In genomic region chr9:15333376-15333881, GRCh38 we compare ENCODE assay signal across 1 cellular context.
A peak's percentile ranks its signal among the peaks of the same experiment; 100 is the strongest.
TF ChIP-seq lines count a peak whose summit lies in the region.

No MANE protein-coding gene starts in this region.

TF ChIP-seq in HepG2, 621 proteins besides CTCF, POLR2A, EP300 and RAD21 (continued from another document and continues in another):
- TF ChIP-seq, protein P1, sequence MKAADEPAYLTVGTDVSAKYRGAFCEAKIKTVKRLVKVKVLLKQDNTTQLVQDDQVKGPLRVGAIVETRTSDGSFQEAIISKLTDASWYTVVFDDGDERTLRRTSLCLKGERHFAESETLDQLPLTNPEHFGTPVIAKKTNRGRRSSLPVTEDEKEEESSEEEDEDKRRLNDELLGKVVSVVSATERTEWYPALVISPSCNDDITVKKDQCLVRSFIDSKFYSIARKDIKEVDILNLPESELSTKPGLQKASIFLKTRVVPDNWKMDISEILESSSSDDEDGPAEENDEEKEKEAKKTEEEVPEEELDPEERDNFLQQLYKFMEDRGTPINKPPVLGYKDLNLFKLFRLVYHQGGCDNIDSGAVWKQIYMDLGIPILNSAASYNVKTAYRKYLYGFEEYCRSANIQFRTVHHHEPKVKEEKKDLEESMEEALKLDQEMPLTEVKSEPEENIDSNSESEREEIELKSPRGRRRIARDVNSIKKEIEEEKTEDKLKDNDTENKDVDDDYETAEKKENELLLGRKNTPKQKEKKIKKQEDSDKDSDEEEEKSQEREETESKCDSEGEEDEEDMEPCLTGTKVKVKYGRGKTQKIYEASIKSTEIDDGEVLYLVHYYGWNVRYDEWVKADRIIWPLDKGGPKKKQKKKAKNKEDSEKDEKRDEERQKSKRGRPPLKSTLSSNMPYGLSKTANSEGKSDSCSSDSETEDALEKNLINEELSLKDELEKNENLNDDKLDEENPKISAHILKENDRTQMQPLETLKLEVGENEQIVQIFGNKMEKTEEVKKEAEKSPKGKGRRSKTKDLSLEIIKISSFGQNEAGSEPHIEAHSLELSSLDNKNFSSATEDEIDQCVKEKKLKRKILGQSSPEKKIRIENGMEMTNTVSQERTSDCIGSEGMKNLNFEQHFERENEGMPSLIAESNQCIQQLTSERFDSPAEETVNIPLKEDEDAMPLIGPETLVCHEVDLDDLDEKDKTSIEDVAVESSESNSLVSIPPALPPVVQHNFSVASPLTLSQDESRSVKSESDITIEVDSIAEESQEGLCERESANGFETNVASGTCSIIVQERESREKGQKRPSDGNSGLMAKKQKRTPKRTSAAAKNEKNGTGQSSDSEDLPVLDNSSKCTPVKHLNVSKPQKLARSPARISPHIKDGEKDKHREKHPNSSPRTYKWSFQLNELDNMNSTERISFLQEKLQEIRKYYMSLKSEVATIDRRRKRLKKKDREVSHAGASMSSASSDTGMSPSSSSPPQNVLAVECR (CRISPR knock-in tag; IDR thresholded peaks at IDR 0.05; ENCODE audit: borderline replicate concordance), result no peak; the same call in 1 of the 2 replicates
- TF ChIP-seq WIZ (CRISPR knock-in tag; IDR thresholded peaks at IDR 0.05) (no peak), TCF7 (IDR thresholded peaks at IDR 0.05; ENCODE audit: low read depth) (peak; percentile 69), ZNF121 (CRISPR knock-in tag; IDR thresholded peaks at IDR 0.05) (no peak), ZNF530 (CRISPR knock-in tag; IDR thresholded peaks at IDR 0.05; ENCODE audit: low read depth) (no peak), ZNF143 (CRISPR knock-in tag; IDR thresholded peaks at IDR 0.05) (no peak), ZNF879 (CRISPR knock-in tag; IDR thresholded peaks at IDR 0.05) (no peak), RNF2 (conservative IDR thresholded peaks at IDR 0.05; ENCODE audit: low read depth) (no peak), ZNF235 (CRISPR knock-in tag; IDR thresholded peaks at IDR 0.05; ENCODE audit: borderline replicate concordance) (no peak), AKNA (CRISPR knock-in tag; IDR thresholded peaks at IDR 0.05; ENCODE audit: borderline replicate concordance) (no peak), PAXIP1 (CRISPR knock-in tag; conservative IDR thresholded peaks at IDR 0.05) (peak; percentile 91), SIN3A (IDR thresholded peaks at IDR 0.05; ENCODE audit: borderline replicate concordance, low read depth, low read length) (no peak), NR3C1 (CRISPR knock-in tag; IDR thresholded peaks at IDR 0.05) (no peak), ATF6 (CRISPR knock-in tag; conservative IDR thresholded peaks at IDR 0.05) (no peak), TCF12 (IDR thresholded peaks at IDR 0.05) (no peak), TCF12 (CRISPR knock-in tag; IDR thresholded peaks at IDR 0.05) (no peak), ZNF792 (CRISPR knock-in tag; IDR thresholded peaks at IDR 0.05) (no peak), ATF3 (CRISPR knock-in tag; IDR thresholded peaks at IDR 0.05) (no peak), RFX3 (CRISPR knock-in tag; IDR thresholded peaks at IDR 0.05) (no peak), KDM6A (CRISPR knock-in tag; IDR thresholded peaks at IDR 0.05; ENCODE audit: low read depth) (peak; percentile 72), ZNF496 (CRISPR knock-in tag; IDR thresholded peaks at IDR 0.05; ENCODE audit: insufficient replicate concordance) (no peak), ZFP82 (CRISPR knock-in tag; IDR thresholded peaks at IDR 0.05; ENCODE audit: borderline replicate concordance) (no peak), ZNF724P (CRISPR knock-in tag; IDR thresholded peaks at IDR 0.05; ENCODE audit: borderline replicate concordance) (no peak), ZNF329 (CRISPR knock-in tag; IDR thresholded peaks at IDR 0.05; ENCODE audit: low read depth) (no peak), PAF1 (CRISPR knock-in tag; IDR thresholded peaks at IDR 0.05) (no peak), NFKB2 (CRISPR knock-in tag; IDR thresholded peaks at IDR 0.05; ENCODE audit: borderline replicate concordance) (no peak), ASH2L (IDR thresholded peaks at IDR 0.05; ENCODE audit: insufficient read length, low read depth, low read length) (no peak), HMGA1 (CRISPR knock-in tag; conservative IDR thresholded peaks at IDR 0.05) (no peak), FOXK1 (CRISPR knock-in tag; IDR thresholded peaks at IDR 0.05; ENCODE audit: borderline replicate concordance, low read depth) (peak; percentile 36; the same call in 1 of the 2 replicates), YY1 (IDR thresholded peaks at IDR 0.05; ENCODE audit: insufficient read depth, insufficient replicate concordance, low read depth, low read length) (no peak), MYC (CRISPR knock-in tag; IDR thresholded peaks at IDR 0.05; ENCODE audit: borderline replicate concordance) (no peak), NFRKB (IDR thresholded peaks at IDR 0.05) (no peak), EHMT2 (IDR thresholded peaks at IDR 0.05; ENCODE audit: borderline replicate concordance, low read depth, low read length) (no peak), TARDBP (CRISPR knock-in tag; IDR thresholded peaks at IDR 0.05) (peak; percentile 81), POLR2G (IDR thresholded peaks at IDR 0.05; ENCODE audit: low read depth, low read length) (0 out of 2 replicates have a peak, but pooled peaks have one; percentile 36), PHF5A (CRISPR knock-in tag; IDR thresholded peaks at IDR 0.05; ENCODE audit: low read depth, unreplicated experiment) (no peak), CBFB (CRISPR knock-in tag; IDR thresholded peaks at IDR 0.05) (no peak), FOXK2 (IDR thresholded peaks at IDR 0.05) (no peak), ZNF234 (CRISPR knock-in tag; conservative IDR thresholded peaks at IDR 0.05) (no peak), MTF2 (CRISPR knock-in tag; IDR thresholded peaks at IDR 0.05; ENCODE audit: borderline replicate concordance) (no peak), AKAP8 (CRISPR knock-in tag; IDR thresholded peaks at IDR 0.05) (no peak), PRPF4 (IDR thresholded peaks at IDR 0.05; ENCODE audit: low read depth, low read length, poor library complexity, severe bottlenecking) (no peak), MTF1 (CRISPR knock-in tag; IDR thresholded peaks at IDR 0.05) (no peak), ZNF777 (CRISPR knock-in tag; IDR thresholded peaks at IDR 0.05) (no peak), KDM5B (CRISPR knock-in tag; IDR thresholded peaks at IDR 0.05; ENCODE audit: borderline replicate concordance) (no peak)
- TF ChIP-seq, protein P2, sequence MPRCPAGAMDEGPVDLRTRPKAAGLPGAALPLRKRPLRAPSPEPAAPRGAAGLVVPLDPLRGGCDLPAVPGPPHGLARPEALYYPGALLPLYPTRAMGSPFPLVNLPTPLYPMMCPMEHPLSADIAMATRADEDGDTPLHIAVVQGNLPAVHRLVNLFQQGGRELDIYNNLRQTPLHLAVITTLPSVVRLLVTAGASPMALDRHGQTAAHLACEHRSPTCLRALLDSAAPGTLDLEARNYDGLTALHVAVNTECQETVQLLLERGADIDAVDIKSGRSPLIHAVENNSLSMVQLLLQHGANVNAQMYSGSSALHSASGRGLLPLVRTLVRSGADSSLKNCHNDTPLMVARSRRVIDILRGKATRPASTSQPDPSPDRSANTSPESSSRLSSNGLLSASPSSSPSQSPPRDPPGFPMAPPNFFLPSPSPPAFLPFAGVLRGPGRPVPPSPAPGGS (CRISPR knock-in tag; IDR thresholded peaks at IDR 0.05), result no peak
- TF ChIP-seq, protein P3, sequence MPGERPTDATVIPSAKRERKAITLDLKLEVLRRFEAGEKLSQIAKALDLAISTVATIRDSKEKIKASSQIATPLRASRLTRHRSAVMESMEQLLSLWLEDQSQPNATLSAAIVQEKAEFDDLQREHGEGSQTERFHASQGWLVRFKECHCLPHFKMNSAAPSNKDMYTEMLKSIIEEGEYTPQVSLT (CRISPR knock-in tag; IDR thresholded peaks at IDR 0.05; ENCODE audit: borderline replicate concordance, low read depth), result no peak
- TF ChIP-seq, protein P4, sequence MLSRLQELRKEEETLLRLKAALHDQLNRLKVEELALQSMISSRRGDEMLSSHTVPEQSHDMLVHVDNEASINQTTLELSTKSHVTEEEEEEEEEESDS (CRISPR knock-in tag; IDR thresholded peaks at IDR 0.05; ENCODE audit: borderline replicate concordance), result no peak
- TF ChIP-seq, protein P5, sequence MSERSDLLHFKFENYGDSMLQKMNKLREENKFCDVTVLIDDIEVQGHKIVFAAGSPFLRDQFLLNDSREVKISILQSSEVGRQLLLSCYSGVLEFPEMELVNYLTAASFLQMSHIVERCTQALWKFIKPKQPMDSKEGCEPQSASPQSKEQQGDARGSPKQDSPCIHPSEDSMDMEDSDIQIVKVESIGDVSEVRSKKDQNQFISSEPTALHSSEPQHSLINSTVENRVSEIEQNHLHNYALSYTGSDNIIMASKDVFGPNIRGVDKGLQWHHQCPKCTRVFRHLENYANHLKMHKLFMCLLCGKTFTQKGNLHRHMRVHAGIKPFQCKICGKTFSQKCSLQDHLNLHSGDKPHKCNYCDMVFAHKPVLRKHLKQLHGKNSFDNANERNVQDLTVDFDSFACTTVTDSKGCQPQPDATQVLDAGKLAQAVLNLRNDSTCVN (CRISPR knock-in tag; IDR thresholded peaks at IDR 0.05; ENCODE audit: borderline replicate concordance), result no peak
- TF ChIP-seq, protein P6, sequence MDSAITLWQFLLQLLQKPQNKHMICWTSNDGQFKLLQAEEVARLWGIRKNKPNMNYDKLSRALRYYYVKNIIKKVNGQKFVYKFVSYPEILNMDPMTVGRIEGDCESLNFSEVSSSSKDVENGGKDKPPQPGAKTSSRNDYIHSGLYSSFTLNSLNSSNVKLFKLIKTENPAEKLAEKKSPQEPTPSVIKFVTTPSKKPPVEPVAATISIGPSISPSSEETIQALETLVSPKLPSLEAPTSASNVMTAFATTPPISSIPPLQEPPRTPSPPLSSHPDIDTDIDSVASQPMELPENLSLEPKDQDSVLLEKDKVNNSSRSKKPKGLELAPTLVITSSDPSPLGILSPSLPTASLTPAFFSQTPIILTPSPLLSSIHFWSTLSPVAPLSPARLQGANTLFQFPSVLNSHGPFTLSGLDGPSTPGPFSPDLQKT (CRISPR knock-in tag; IDR thresholded peaks at IDR 0.05; ENCODE audit: borderline replicate concordance), result no peak
